In the genomic region with DNA sequence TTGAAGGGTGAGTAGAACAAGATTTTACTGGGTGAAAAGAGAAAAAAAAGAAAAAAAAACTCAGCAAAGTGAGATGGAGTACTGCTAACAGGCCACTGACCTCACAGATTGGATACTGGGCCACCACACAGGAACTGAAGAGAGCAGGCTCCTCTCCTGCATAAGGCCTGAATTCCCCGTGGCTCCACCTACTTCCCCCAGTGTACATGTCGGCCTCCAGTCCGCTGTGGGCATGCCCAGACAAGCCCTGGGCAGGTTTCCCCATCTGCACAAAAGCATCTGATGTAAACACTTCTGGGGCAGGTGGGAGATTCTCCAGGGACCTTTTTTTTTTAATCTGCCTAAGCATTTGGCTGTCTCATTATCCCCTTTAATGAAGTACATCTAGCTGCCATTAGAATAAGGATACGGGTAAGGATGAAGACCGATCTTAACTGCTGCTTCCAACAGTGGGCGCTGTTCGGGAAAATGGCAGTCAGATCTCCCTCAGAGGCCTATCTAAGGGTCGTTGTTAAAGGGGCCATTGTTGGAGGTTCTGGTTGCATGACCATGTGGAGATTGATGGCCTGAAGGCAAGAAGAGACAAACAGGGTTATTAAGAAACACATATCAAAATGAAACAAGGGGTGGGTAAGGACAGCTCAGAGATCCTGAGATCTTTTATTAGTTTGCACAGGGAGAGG, we compare ENCODE assay signal across 10 cellular contexts. TPM values are rescaled to one million over a fixed set of nuclear protein-coding genes. Genes with fewer than 3 reads are reported as not detected.
A peak's percentile ranks its signal among the peaks of the same experiment; 100 is the strongest.
DNase-seq lines count a peak whose midpoint lies in the region; ATAC-seq and TF ChIP-seq lines count a peak whose summit lies in the region.
"Had no signal": no experiment of that assay in that cellular context is flagged by ENCODE, and none has a peak within 500 bp of the region (broad histone marks: within the 10 kb centered on the region; RNA-seq: fewer than 3 reads in every experiment).

No MANE protein-coding gene starts in this region.

- ATAC-seq in HG02642 (IDR thresholded peaks at IDR 0.05; ENCODE audit: poor library complexity, unreplicated experiment) (peak; percentile 71), GM18867 (IDR thresholded peaks at IDR 0.05; ENCODE audit: unreplicated experiment) (no peak)

- no peaks in the 10 kb centered on the region for H3K4me1 ChIP-seq in NT2/D1 (ENCODE audit: insufficient read depth, insufficient read length)

- no peaks in the 10 kb centered on the region for H3K36me3 ChIP-seq in NT2/D1 (ENCODE audit: insufficient read depth, insufficient read length, low read length)
- H3K36me3 ChIP-seq: thoracic aorta had no signal

- no peaks in the 10 kb centered on the region for H3K27me3 ChIP-seq in NT2/D1 (ENCODE audit: insufficient read depth, insufficient read length)

- H3K4me3 ChIP-seq in NT2/D1 (ENCODE audit: insufficient read length, low read depth) = no peak overlapping the region
- H3K4me3 ChIP-seq: thoracic aorta had no signal

- H3K9me3 ChIP-seq in NT2/D1 (ENCODE audit: insufficient read depth, low read length) = peaks cover 16% of the 10 kb centered on the region; the same call in 1 of the 2 replicates
- H3K9me3 ChIP-seq: thoracic aorta had no signal

- DNase-seq in NT2/D1 (ENCODE audit: low read depth, low spot score) (peak; percentile 11), iPS DF 19.7 (ENCODE audit: low read depth, low spot score) (peak; percentile 7), activated T-cell treated with anti-CD3 and anti-CD28 coated beads for 4 hours (no peak), HT-29 (ENCODE audit: low spot score) (no peak)
- DNase-seq: cortex of kidney, kidney glomerular epithelial cell had no signal

- no peak overlapping the region for H3K9ac ChIP-seq in NT2/D1 (ENCODE audit: insufficient read length, low read depth)

- peak; percentile 24 for TF ChIP-seq CTCF in GM12873 (IDR thresholded peaks at IDR 0.05; ENCODE audit: insufficient read depth, low read depth, low read length, missing control alignments)

RNA-seq across cellular contexts. Expression of a gene that starts 48.5 kb away (rescaled TPM):
- not detected in 2 replicates for total RNA-seq in HT-29 (2014; rRNA removed; shearing (Covaris generic))
- total RNA-seq: thoracic aorta had no signal

Comparison
In these comparisons a context has a peak if more than half of its experiments do, and no peak if none do; other contexts are left out.
1. DNase-seq: peak in NT2/D1 (single experiment) and iPS DF 19.7 (single experiment); none in activated T-cell treated with anti-CD3 and anti-CD28 coated beads for 4 hours (single experiment) and HT-29 (single experiment).